Comparison of ENCODE assay signal across 1 cellular context in the genomic region with DNA sequence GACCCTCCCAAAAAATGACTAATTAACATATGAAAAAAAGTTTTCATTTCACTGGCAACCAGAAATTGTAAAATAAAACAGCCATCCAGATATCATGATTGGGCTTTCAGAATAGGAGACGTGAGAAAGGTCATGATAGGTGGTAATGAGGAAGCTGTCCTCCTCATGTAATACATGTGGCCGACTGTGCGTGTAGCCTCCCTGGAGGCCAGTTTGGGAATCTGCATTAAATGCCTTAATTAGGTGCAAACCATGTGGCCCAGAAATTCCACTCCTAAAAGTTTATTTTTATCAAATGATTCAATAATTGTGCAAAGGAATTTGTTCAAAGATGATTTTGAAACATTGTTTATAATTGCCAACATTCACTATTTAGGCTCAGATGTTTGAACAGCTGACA.
TF ChIP-seq lines count a peak whose summit lies in the region.

No MANE protein-coding gene starts in this region.

TF ChIP-seq in IMR-90, 13 proteins besides CTCF, POLR2A, EP300 and RAD21:
- TF ChIP-seq FOS (IDR thresholded peaks at IDR 0.05; ENCODE audit: low read depth, low read length) = no peak
- no peak for TF ChIP-seq RFX5 (IDR thresholded peaks at IDR 0.05; ENCODE audit: low read depth, low read length)
- no peak for TF ChIP-seq MAFK (IDR thresholded peaks at IDR 0.05; ENCODE audit: low read depth, low read length)
- no peak for TF ChIP-seq CHD1 (IDR thresholded peaks at IDR 0.05; ENCODE audit: low read depth, low read length)
- no peak for TF ChIP-seq BHLHE40 (IDR thresholded peaks at IDR 0.05; ENCODE audit: low read depth, low read length)
- no peak for TF ChIP-seq NFE2L2 (IDR thresholded peaks at IDR 0.05; ENCODE audit: low read depth, low read length)
- no peak for TF ChIP-seq CEBPB (IDR thresholded peaks at IDR 0.05; ENCODE audit: low read depth, low read length)
- no peak for TF ChIP-seq MAZ (IDR thresholded peaks at IDR 0.05; ENCODE audit: borderline replicate concordance, low read depth, low read length)
- no peak for TF ChIP-seq RCOR1 (IDR thresholded peaks at IDR 0.05; ENCODE audit: insufficient replicate concordance, low read length)
- TF ChIP-seq, protein P1, sequence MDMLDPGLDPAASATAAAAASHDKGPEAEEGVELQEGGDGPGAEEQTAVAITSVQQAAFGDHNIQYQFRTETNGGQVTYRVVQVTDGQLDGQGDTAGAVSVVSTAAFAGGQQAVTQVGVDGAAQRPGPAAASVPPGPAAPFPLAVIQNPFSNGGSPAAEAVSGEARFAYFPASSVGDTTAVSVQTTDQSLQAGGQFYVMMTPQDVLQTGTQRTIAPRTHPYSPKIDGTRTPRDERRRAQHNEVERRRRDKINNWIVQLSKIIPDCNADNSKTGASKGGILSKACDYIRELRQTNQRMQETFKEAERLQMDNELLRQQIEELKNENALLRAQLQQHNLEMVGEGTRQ (IDR thresholded peaks at IDR 0.05; ENCODE audit: low read depth, low read length) = no peak
- TF ChIP-seq SMC3 (IDR thresholded peaks at IDR 0.05; ENCODE audit: low read depth, low read length) = no peak
- no peak for TF ChIP-seq MXI1 (IDR thresholded peaks at IDR 0.05; ENCODE audit: borderline replicate concordance, low read depth, low read length)
- TF ChIP-seq, protein P2, sequence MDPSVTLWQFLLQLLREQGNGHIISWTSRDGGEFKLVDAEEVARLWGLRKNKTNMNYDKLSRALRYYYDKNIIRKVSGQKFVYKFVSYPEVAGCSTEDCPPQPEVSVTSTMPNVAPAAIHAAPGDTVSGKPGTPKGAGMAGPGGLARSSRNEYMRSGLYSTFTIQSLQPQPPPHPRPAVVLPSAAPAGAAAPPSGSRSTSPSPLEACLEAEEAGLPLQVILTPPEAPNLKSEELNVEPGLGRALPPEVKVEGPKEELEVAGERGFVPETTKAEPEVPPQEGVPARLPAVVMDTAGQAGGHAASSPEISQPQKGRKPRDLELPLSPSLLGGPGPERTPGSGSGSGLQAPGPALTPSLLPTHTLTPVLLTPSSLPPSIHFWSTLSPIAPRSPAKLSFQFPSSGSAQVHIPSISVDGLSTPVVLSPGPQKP (IDR thresholded peaks at IDR 0.05; ENCODE audit: borderline replicate concordance, low read depth, low read length) = no peak
